21 cellular contexts compared by ENCODE assay signal in genomic region chr3:40009991-40010390, GRCh38.
A peak's percentile ranks its signal among the peaks of the same experiment; 100 is the strongest.
DNase-seq lines count a peak whose midpoint lies in the region; FAIRE-seq and TF ChIP-seq lines count a peak whose summit lies in the region.
"Had no signal": no experiment of that assay in that cellular context is flagged by ENCODE, and none has a peak within 500 bp of the region (broad histone marks: within the 10 kb centered on the region; RNA-seq: fewer than 3 reads in every experiment).

No MANE protein-coding gene starts in this region.

- no peak overlapping the region for H3K27ac ChIP-seq in keratinocyte (ENCODE audit: control insufficient read depth, insufficient read depth, low read length)
- H3K27ac ChIP-seq in testis, result no peak overlapping the region
- H3K27ac ChIP-seq: HL-60, KMS-11, PC-9 had no signal

- no peak overlapping the region for H3K4me2 ChIP-seq in keratinocyte (ENCODE audit: control insufficient read depth, extremely low read depth, insufficient read depth, low read depth, low read length)
- H3K4me2 ChIP-seq: KMS-11, PC-9 had no signal

- no peak overlapping the region for H3K4me3 ChIP-seq in adipocyte (ENCODE audit: low read length)
- H3K4me3 ChIP-seq in keratinocyte (ENCODE audit: control insufficient read depth in 2 of 3, extremely low read depth in 1 of 3, insufficient read depth in 2 of 3, low read depth in 1 of 3, low read length in 3 of 3), result no peak overlapping the region
- H3K4me3 ChIP-seq in testis, result no peak overlapping the region
- H3K4me3 ChIP-seq: PC-9 had no signal

- H4K20me1 ChIP-seq in keratinocyte (ENCODE audit: control insufficient read depth, extremely low read depth, insufficient read depth, low read length), result no peaks in the 10 kb centered on the region

- H3K9ac ChIP-seq in adipocyte (ENCODE audit: low read length) (no peak overlapping the region), keratinocyte (ENCODE audit: control insufficient read depth, extremely low read depth, insufficient read depth, low read length) (no peak overlapping the region)
- H3K9ac ChIP-seq: KMS-11 had no signal

- no peak overlapping the region for H2AFZ ChIP-seq in keratinocyte (ENCODE audit: control insufficient read depth, low read length)
- H2AFZ ChIP-seq: PC-9 had no signal

- H3K36me3 ChIP-seq in adipocyte (ENCODE audit: control insufficient read depth, insufficient read depth, low read length, severe bottlenecking) (no peaks in the 10 kb centered on the region), keratinocyte (ENCODE audit: control insufficient read depth in 2 of 2, extremely low read depth in 1 of 2, insufficient read depth in 2 of 2, low read length in 2 of 2) (no peaks in the 10 kb centered on the region), testis (ENCODE audit: low read depth, missing control alignments) (no peaks in the 10 kb centered on the region)
- H3K36me3 ChIP-seq: BE2C had no signal

- H3K9me3 ChIP-seq in adipocyte (ENCODE audit: control insufficient read depth, low read length) (no peaks in the 10 kb centered on the region), keratinocyte (ENCODE audit: control insufficient read depth, low read depth, low read length) (no peaks in the 10 kb centered on the region), testis (no peaks in the 10 kb centered on the region)
- H3K9me3 ChIP-seq: BE2C had no signal

- H3K4me1 ChIP-seq in adipocyte (ENCODE audit: control insufficient read depth, insufficient read depth, low read length) (peaks cover 14% of the 10 kb centered on the region), keratinocyte (ENCODE audit: control insufficient read depth, extremely low read depth, insufficient read depth, low read length) (no peaks in the 10 kb centered on the region), testis (peaks cover 16% of the 10 kb centered on the region)
- H3K4me1 ChIP-seq: BE2C had no signal

- FAIRE-seq in keratinocyte (lab: Jason Lieb, UNC) (peak; percentile 9), frontal cortex (lab: Jason Lieb, UNC) (no peak)

- intact Hi-C loops in testis (cut with DNase I; ENCODE audit: low total_unique reads), result no loop called here

- H3K27me3 ChIP-seq in adipocyte (replicated peaks; ENCODE audit: control insufficient read depth, insufficient read depth, low read length), result no peaks in the 10 kb centered on the region
- no peaks in the 10 kb centered on the region for H3K27me3 ChIP-seq in keratinocyte (ENCODE audit: control insufficient read depth, extremely low read depth, insufficient read depth, low read length)
- H3K27me3 ChIP-seq in testis, result no peaks in the 10 kb centered on the region
- H3K27me3 ChIP-seq: BE2C had no signal

- TF ChIP-seq CTCF in keratinocyte (optimal IDR thresholded peaks at IDR 0.05 in 1 of 3, IDR thresholded peaks at IDR 0.05 in 1 of 3, conservative IDR thresholded peaks at IDR 0.05 in 1 of 3; ENCODE audit: extremely low read depth in 1 of 3, insufficient read depth in 2 of 3, low read length in 3 of 3) (no peak), testis (IDR thresholded peaks at IDR 0.05) (no peak)

- in situ Hi-C loops in G401 (cut with HindIII; ENCODE audit: low sequenced_read_pairs), result no loop called here

- WGBS in testis, 2 donors, result 26 to 57% methylated on average over 2 of the region's 2 CpGs

- DNase-seq in G401 (ENCODE audit: low spot score), result peak; percentile 71
- peak; percentile 24 for DNase-seq in adipocyte (ENCODE audit: low read depth)
- no peak for DNase-seq in keratinocyte (ENCODE audit: low read depth, low spot score)
- peak; percentile 57 for DNase-seq in testis
- no peak for DNase-seq in glomerular visceral epithelial cell (ENCODE audit: extremely low spot score)
- DNase-seq in kidney tubule cell (ENCODE audit: low spot score), result no peak
- DNase-seq in frontal cortex (ENCODE audit: low spot score in 2 of 2), result no peak
- DNase-seq: BE2C; CD8-positive, alpha-beta memory T cell; DMS79 treated with DMSO at 0.1 percent for 48 hours; H7; MM.1S; NCI-H2029 treated with DMSO at 0.1 percent for 48 hours; NCI-H446 treated with DMSO at 0.1 percent for 48 hours; NCI-H526; NCI-H82; NK-92 treated with Interleukin-12 subunit alpha and Interleukin-12 subunit beta, amount 100 ng/mL, for 24 hours; PC-9; SHP77 had no signal

- H3K79me2 ChIP-seq in keratinocyte (ENCODE audit: control insufficient read depth, insufficient read depth, low read length), result no peaks in the 10 kb centered on the region

- no peak for TF ChIP-seq POLR2A in testis (IDR thresholded peaks at IDR 0.05)

- no peaks in the 10 kb centered on the region for H3K9me1 ChIP-seq in keratinocyte (ENCODE audit: control insufficient read depth, extremely low read depth, insufficient read depth, low read length)

- dilution Hi-C loops in keratinocyte (cut with MboI; ENCODE audit: extremely low pct_ligation_motif_present, low sequenced_read_pairs), result loop anchor here (25.0 kb wide), 1 partner anchor 177 kb away; no protein-coding TSS in a partner anchor

Comparison
In these comparisons a context has a peak if more than half of its experiments do, and no peak if none do; other contexts are left out.
1. DNase-seq: peak in G401 (single experiment), adipocyte (single experiment) and testis (single experiment); none in keratinocyte (single experiment), glomerular visceral epithelial cell (single experiment), kidney tubule cell (single experiment) and frontal cortex (0 of 2).